Comparison of ENCODE assay signal across 1 cellular context in genomic region chr16:10871157-10871991, GRCh38.
TF ChIP-seq lines count a peak whose summit lies in the region.

No MANE protein-coding gene starts in this region.

TF ChIP-seq in HepG2, 621 proteins besides CTCF, POLR2A, EP300 and RAD21:
- TF ChIP-seq ZNF253 (CRISPR knock-in tag; IDR thresholded peaks at IDR 0.05; ENCODE audit: borderline replicate concordance) (0 out of 2 replicates have a peak, but pooled peaks have one; percentile 44), ZNF644 (CRISPR knock-in tag; IDR thresholded peaks at IDR 0.05; ENCODE audit: low read depth) (0 out of 2 replicates have a peak, but pooled peaks have one; percentile 42), ZNF337 (CRISPR knock-in tag; IDR thresholded peaks at IDR 0.05; ENCODE audit: borderline replicate concordance, low read depth) (no peak), FOXO1 (CRISPR knock-in tag; IDR thresholded peaks at IDR 0.05) (0 out of 2 replicates have a peak, but pooled peaks have one; percentile 20), ZZZ3 (CRISPR knock-in tag; IDR thresholded peaks at IDR 0.05; ENCODE audit: borderline replicate concordance) (no peak), IRX3 (CRISPR knock-in tag; IDR thresholded peaks at IDR 0.05; ENCODE audit: borderline replicate concordance, low read depth) (no peak), FOSL2 (CRISPR knock-in tag; IDR thresholded peaks at IDR 0.05) (peak; percentile 69), WIZ (CRISPR knock-in tag; IDR thresholded peaks at IDR 0.05) (no peak), PRDM15 (CRISPR knock-in tag; IDR thresholded peaks at IDR 0.05) (no peak), ZKSCAN5 (CRISPR knock-in tag; IDR thresholded peaks at IDR 0.05) (0 out of 2 replicates have a peak, but pooled peaks have one; percentile 30), ZNF703 (CRISPR knock-in tag; IDR thresholded peaks at IDR 0.05; ENCODE audit: borderline replicate concordance) (0 out of 2 replicates have a peak, but pooled peaks have one; percentile 2), MEF2D (CRISPR knock-in tag; IDR thresholded peaks at IDR 0.05) (0 out of 2 replicates have a peak, but pooled peaks have one; percentile 2), CSRNP2 (CRISPR knock-in tag; conservative IDR thresholded peaks at IDR 0.05; ENCODE audit: low read depth) (no peak), TEAD3 (CRISPR knock-in tag; optimal IDR thresholded peaks at IDR 0.05; ENCODE audit: borderline replicate concordance) (peak; percentile 18), NCOA1 (CRISPR knock-in tag; IDR thresholded peaks at IDR 0.05) (no peak)
TF ChIP-seq in HepG2: peak in this region for 8.
